1 cellular context compared by ENCODE assay signal in genomic region chr12:6936642-6937480, GRCh38.
TF ChIP-seq lines count a peak whose summit lies in the region.

No MANE protein-coding gene starts in this region.

TF ChIP-seq in GM12878, 131 proteins besides CTCF, POLR2A, EP300 and RAD21 (continued from another document and continues in another):
- no peak for TF ChIP-seq PKNOX1 (IDR thresholded peaks at IDR 0.05)
- no peak for TF ChIP-seq IKZF1 (conservative IDR thresholded peaks at IDR 0.05)
- TF ChIP-seq KLF5 (IDR thresholded peaks at IDR 0.05; ENCODE audit: partially characterized antibody) = no peak
- no peak for TF ChIP-seq YBX1 (IDR thresholded peaks at IDR 0.05)
- TF ChIP-seq MEF2B (IDR thresholded peaks at IDR 0.05; ENCODE audit: partially characterized antibody, poor library complexity, severe bottlenecking) = peak; percentile 22
- no peak for TF ChIP-seq NKRF (conservative IDR thresholded peaks at IDR 0.05)
- TF ChIP-seq SUPT20H (IDR thresholded peaks at IDR 0.05; ENCODE audit: borderline replicate concordance, control insufficient read depth, low read depth, low read length) = no peak
- TF ChIP-seq REST (IDR thresholded peaks at IDR 0.05; ENCODE audit: low read depth, low read length) = no peak
- TF ChIP-seq LARP7 (IDR thresholded peaks at IDR 0.05) = no peak
- TF ChIP-seq ZNF217 (IDR thresholded peaks at IDR 0.05) = no peak
- TF ChIP-seq STAT3 (IDR thresholded peaks at IDR 0.05; ENCODE audit: low read depth, low read length) = no peak
- no peak for TF ChIP-seq KAT2A (conservative IDR thresholded peaks at IDR 0.05; ENCODE audit: control insufficient read depth, low read depth, low read length)
- no peak for TF ChIP-seq CUX1 (IDR thresholded peaks at IDR 0.05; ENCODE audit: insufficient replicate concordance, low read depth, low read length)
- TF ChIP-seq PML (IDR thresholded peaks at IDR 0.05; ENCODE audit: low read length) = no peak
- no peak for TF ChIP-seq CEBPB (IDR thresholded peaks at IDR 0.05; ENCODE audit: borderline replicate concordance in 1 of 2, low read depth in 2 of 2, low read length in 2 of 2)
- TF ChIP-seq, protein P1, sequence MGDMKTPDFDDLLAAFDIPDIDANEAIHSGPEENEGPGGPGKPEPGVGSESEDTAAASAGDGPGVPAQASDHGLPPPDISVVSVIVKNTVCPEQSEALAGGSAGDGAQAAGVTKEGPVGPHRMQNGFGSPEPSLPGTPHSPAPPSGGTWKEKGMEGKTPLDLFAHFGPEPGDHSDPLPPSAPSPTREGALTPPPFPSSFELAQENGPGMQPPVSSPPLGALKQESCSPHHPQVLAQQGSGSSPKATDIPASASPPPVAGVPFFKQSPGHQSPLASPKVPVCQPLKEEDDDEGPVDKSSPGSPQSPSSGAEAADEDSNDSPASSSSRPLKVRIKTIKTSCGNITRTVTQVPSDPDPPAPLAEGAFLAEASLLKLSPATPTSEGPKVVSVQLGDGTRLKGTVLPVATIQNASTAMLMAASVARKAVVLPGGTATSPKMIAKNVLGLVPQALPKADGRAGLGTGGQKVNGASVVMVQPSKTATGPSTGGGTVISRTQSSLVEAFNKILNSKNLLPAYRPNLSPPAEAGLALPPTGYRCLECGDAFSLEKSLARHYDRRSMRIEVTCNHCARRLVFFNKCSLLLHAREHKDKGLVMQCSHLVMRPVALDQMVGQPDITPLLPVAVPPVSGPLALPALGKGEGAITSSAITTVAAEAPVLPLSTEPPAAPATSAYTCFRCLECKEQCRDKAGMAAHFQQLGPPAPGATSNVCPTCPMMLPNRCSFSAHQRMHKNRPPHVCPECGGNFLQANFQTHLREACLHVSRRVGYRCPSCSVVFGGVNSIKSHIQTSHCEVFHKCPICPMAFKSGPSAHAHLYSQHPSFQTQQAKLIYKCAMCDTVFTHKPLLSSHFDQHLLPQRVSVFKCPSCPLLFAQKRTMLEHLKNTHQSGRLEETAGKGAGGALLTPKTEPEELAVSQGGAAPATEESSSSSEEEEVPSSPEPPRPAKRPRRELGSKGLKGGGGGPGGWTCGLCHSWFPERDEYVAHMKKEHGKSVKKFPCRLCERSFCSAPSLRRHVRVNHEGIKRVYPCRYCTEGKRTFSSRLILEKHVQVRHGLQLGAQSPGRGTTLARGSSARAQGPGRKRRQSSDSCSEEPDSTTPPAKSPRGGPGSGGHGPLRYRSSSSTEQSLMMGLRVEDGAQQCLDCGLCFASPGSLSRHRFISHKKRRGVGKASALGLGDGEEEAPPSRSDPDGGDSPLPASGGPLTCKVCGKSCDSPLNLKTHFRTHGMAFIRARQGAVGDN (IDR thresholded peaks at IDR 0.05) = no peak
- no peak for TF ChIP-seq SUZ12 (IDR thresholded peaks at IDR 0.05; ENCODE audit: unreplicated experiment)
- TF ChIP-seq MTA3 (IDR thresholded peaks at IDR 0.05; ENCODE audit: borderline replicate concordance, low read length) = no peak
- no peak for TF ChIP-seq NFYA (IDR thresholded peaks at IDR 0.05; ENCODE audit: borderline replicate concordance, low read depth, low read length)
- no peak for TF ChIP-seq SREBF2 (IDR thresholded peaks at IDR 0.05; ENCODE audit: low read length)
- TF ChIP-seq NR2F1 (conservative IDR thresholded peaks at IDR 0.05) = no peak
- TF ChIP-seq TCF7 (IDR thresholded peaks at IDR 0.05; ENCODE audit: borderline replicate concordance) = no peak
- peak; percentile 50 for TF ChIP-seq NBN (IDR thresholded peaks at IDR 0.05)
- no peak for TF ChIP-seq DPF2 (IDR thresholded peaks at IDR 0.05)
- no peak for TF ChIP-seq POLR2AphosphoS2 (IDR thresholded peaks at IDR 0.05; ENCODE audit: low read depth, low read length)
- TF ChIP-seq JUND (IDR thresholded peaks at IDR 0.05; ENCODE audit: low read depth, low read length) = no peak
- TF ChIP-seq BCLAF1 (IDR thresholded peaks at IDR 0.05) = no peak
- TF ChIP-seq, protein P2, sequence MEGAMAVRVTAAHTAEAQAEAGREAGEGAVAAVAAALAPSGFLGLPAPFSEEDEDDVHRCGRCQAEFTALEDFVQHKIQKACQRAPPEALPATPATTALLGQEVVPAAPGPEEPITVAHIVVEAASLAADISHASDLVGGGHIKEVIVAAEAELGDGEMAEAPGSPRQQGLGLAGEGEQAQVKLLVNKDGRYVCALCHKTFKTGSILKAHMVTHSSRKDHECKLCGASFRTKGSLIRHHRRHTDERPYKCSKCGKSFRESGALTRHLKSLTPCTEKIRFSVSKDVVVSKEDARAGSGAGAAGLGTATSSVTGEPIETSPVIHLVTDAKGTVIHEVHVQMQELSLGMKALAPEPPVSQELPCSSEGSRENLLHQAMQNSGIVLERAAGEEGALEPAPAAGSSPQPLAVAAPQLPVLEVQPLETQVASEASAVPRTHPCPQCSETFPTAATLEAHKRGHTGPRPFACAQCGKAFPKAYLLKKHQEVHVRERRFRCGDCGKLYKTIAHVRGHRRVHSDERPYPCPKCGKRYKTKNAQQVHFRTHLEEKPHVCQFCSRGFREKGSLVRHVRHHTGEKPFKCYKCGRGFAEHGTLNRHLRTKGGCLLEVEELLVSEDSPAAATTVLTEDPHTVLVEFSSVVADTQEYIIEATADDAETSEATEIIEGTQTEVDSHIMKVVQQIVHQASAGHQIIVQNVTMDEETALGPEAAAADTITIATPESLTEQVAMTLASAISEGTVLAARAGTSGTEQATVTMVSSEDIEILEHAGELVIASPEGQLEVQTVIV (IDR thresholded peaks at IDR 0.05; ENCODE audit: borderline replicate concordance, partially characterized antibody) = no peak
- no peak for TF ChIP-seq SIX5 (IDR thresholded peaks at IDR 0.05; ENCODE audit: low read depth, low read length, severe bottlenecking)
- TF ChIP-seq HDAC2 (IDR thresholded peaks at IDR 0.05) = no peak
- TF ChIP-seq MYB (IDR thresholded peaks at IDR 0.05; ENCODE audit: borderline replicate concordance, low read depth, low read length) = no peak
- no peak for TF ChIP-seq RAD51 (IDR thresholded peaks at IDR 0.05)
- no peak for TF ChIP-seq EED (IDR thresholded peaks at IDR 0.05; ENCODE audit: low read depth)
- TF ChIP-seq CBX5 (IDR thresholded peaks at IDR 0.05; ENCODE audit: low read depth) = no peak
- no peak for TF ChIP-seq SP1 (IDR thresholded peaks at IDR 0.05; ENCODE audit: low read depth, low read length)
- no peak for TF ChIP-seq PAX5 (IDR thresholded peaks at IDR 0.05; ENCODE audit: borderline replicate concordance, low read depth, low read length)
- 0 out of 2 replicates have a peak, but pooled peaks have one; percentile 11 for TF ChIP-seq TCF12 (IDR thresholded peaks at IDR 0.05; ENCODE audit: low read depth, low read length)
- no peak for TF ChIP-seq WRNIP1 (IDR thresholded peaks at IDR 0.05; ENCODE audit: borderline replicate concordance, low read depth, low read length)
- 0 out of 2 replicates have a peak, but pooled peaks have one; percentile 20 for TF ChIP-seq YY1 (IDR thresholded peaks at IDR 0.05; ENCODE audit: low read depth, low read length)
